Comparison of ENCODE assay signal across 21 cellular contexts in the genomic region with DNA sequence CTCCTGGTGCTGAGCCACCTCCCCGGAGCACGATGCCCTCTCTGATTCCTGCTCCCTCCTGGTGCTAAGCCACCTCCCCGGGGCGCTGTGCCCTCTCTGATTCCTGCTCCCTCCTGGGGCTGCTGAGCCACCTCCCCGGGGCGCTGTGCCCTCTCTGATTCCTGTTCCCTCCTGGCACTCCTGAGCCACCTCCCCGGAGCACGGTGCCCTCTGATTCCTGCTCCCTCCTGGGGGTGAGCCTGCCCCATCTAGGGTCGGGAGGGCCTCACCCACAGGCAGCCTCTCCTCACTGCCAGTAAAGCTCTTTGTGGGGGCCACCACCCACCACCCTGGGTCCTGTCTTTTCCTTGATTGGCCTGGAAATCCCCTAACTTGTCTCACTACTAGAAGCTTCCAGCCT.
DNase-seq lines count a peak whose midpoint lies in the region; ATAC-seq, FAIRE-seq and TF ChIP-seq lines count a peak whose summit lies in the region.
"Had no signal": no experiment of that assay in that cellular context is flagged by ENCODE, and none has a peak within 500 bp of the region (broad histone marks: within the 10 kb centered on the region; RNA-seq: fewer than 3 reads in every experiment).

No MANE protein-coding gene starts in this region.

- peak overlapping the region; percentile 81 for H2AK5ac ChIP-seq in neuronal stem cell (ENCODE audit: low read depth, low read length)

- H3K27me3 ChIP-seq in neuronal stem cell (ENCODE audit: control insufficient read depth in 3 of 3, insufficient read depth in 3 of 3, low read depth in 1 of 3, low read length in 3 of 3), result peaks cover 0 to 13% (median 13%) of the 10 kb centered on the region in 3 experiments
- H3K27me3 ChIP-seq: SJCRH30 had no signal

- in situ Hi-C loops in GM13977 (cut with MboI; ENCODE audit: low pct_unique_long_range_greater_than_20kb, low sequenced_read_pairs, unreplicated experiment), result no loop called here

- no peak overlapping the region for H4K8ac ChIP-seq in neuronal stem cell (ENCODE audit: low read depth, low read length)

- H3K4me3 ChIP-seq in A549, result no peak overlapping the region
- no peak overlapping the region for H3K4me3 ChIP-seq in coronary artery
- H3K4me3 ChIP-seq in neuronal stem cell (ENCODE audit: low read length in 2 of 2), result no peak overlapping the region
- H3K4me3 ChIP-seq: HAP-1, SJCRH30 had no signal

- H2BK12ac ChIP-seq in neuronal stem cell (ENCODE audit: low read length), result no peak overlapping the region

- no peak for TF ChIP-seq RAD21 in A549 (conservative IDR thresholded peaks at IDR 0.05 in 1 of 2, IDR thresholded peaks at IDR 0.05 in 1 of 2)

- no peak overlapping the region for H2BK5ac ChIP-seq in neuronal stem cell (ENCODE audit: low read length)

- 56% methylated on average over 7 of the region's 9 CpGs for WGBS in A549 (ENCODE audit: missing lambda C conversion rate)
- WGBS in neuronal stem cell (ENCODE audit: extremely low coverage in 2 of 2, insufficient read length in 2 of 2, insufficient replicate concordance in 1 of 2), 2 donors, result no CpG with 5 or more reads among the region's 9 CpGs

- no peaks in the 10 kb centered on the region for H3K79me1 ChIP-seq in neuronal stem cell (ENCODE audit: low read depth, low read length)

- no peak overlapping the region for H2BK15ac ChIP-seq in neuronal stem cell (ENCODE audit: low read length)

- CTCF ChIA-PET in A549 (lab: Yijun Ruan, JAX), result interaction anchor here (0.9 kb wide), 1 partner anchor 245 kb away, joined by 3 read pairs; no protein-coding TSS in a partner anchor

- no peak overlapping the region for H3K9ac ChIP-seq in neuronal stem cell (ENCODE audit: low read depth, low read length, poor library complexity)
- H3K9ac ChIP-seq: KMS-11 had no signal

- no peak for TF ChIP-seq POLR2A in A549 (IDR thresholded peaks at IDR 0.05; ENCODE audit: low read length)

- no peak overlapping the region for H3K18ac ChIP-seq in neuronal stem cell (ENCODE audit: low read length)

- no peak overlapping the region for H3K4me2 ChIP-seq in A549
- no peak overlapping the region for H3K4me2 ChIP-seq in neuronal stem cell (ENCODE audit: insufficient read depth, low read length, poor library complexity, severe bottlenecking)
- H3K4me2 ChIP-seq: KMS-11 had no signal

- no peak overlapping the region for H3K14ac ChIP-seq in neuronal stem cell (ENCODE audit: low read length)

- FAIRE-seq in A549 (lab: Jason Lieb, UNC), result no peak
- FAIRE-seq: D721Med, G401.6 had no signal

- H3K9me3 ChIP-seq in A549, result no peaks in the 10 kb centered on the region
- no peaks in the 10 kb centered on the region for H3K9me3 ChIP-seq in neuronal stem cell (replicated peaks in 1 of 2; ENCODE audit: control insufficient read depth in 2 of 2, insufficient read depth in 1 of 2, low read depth in 1 of 2, low read length in 2 of 2)
- H3K9me3 ChIP-seq: HAP-1, SJCRH30 had no signal

- no peak overlapping the region for H4K91ac ChIP-seq in neuronal stem cell (ENCODE audit: low read depth, low read length, poor library complexity)

- DNase-seq in A549 (ENCODE audit: low read depth in 1 of 2, low spot score in 1 of 2) (no peak), D341Med (ENCODE audit: low spot score) (peak; percentile 23), coronary artery (ENCODE audit: low spot score) (peak; percentile 28), neuronal stem cell (ENCODE audit: low spot score) (no peak), GM13977 (ENCODE audit: low spot score) (no peak)
- DNase-seq in stimulated activated CD4-positive, alpha-beta T cell treated with anti-CD3 and anti-CD28 coated beads, Interleukin-2, amount 100 ng/mL, for 48 hours, result no peak
- no peak for DNase-seq in stimulated activated CD4-positive, alpha-beta T cell treated with anti-CD3 and anti-CD28 coated beads, Interleukin-12 subunit alpha, Interleukin-12 subunit beta, amount 100 ng/mL, for 4 hours
- DNase-seq: ACHN; MM.1S; NCI-H2029; NCI-H446 treated with DMSO at 0.1 percent for 48 hours; NCI-H526; NCI-H82; NK-92 treated with Interleukin-12 subunit alpha and Interleukin-12 subunit beta, amount 100 ng/mL, for 24 hours; PC-3; SJCRH30 had no signal

- H3K27ac ChIP-seq in A549 (no peak overlapping the region; a peak in 1 of 6 replicates), coronary artery (no peak overlapping the region), neuronal stem cell (replicated peaks; ENCODE audit: low read length) (no peak overlapping the region)
- H3K27ac ChIP-seq: KMS-11, SJCRH30 had no signal

- TF ChIP-seq EP300 in A549 (IDR thresholded peaks at IDR 0.05), result no peak

- no peak overlapping the region for H2AFZ ChIP-seq in neuronal stem cell (ENCODE audit: low read length)

- no peak for ATAC-seq in A549
- ATAC-seq: PC-3, SK-N-SH treated with all-trans-retinoic acid at 6 μM for 48 hours had no signal

- no peak overlapping the region for H3K4ac ChIP-seq in neuronal stem cell (ENCODE audit: low read length)

- H2BK120ac ChIP-seq in neuronal stem cell (ENCODE audit: low read depth, low read length), result no peak overlapping the region

- POLR2A ChIA-PET in A549 (lab: Yijun Ruan, JAX), result no interaction called here

- no peak overlapping the region for H3K23ac ChIP-seq in neuronal stem cell (ENCODE audit: low read depth, low read length, poor library complexity)

- no peaks in the 10 kb centered on the region for H3K36me3 ChIP-seq in neuronal stem cell (replicated peaks in 1 of 2; ENCODE audit: control insufficient read depth in 2 of 2, insufficient read depth in 2 of 2, low read length in 2 of 2)
- H3K36me3 ChIP-seq: HAP-1, SJCRH30 had no signal

- H3K4me1 ChIP-seq in A549, result no peaks in the 10 kb centered on the region
- H3K4me1 ChIP-seq in neuronal stem cell (ENCODE audit: control insufficient read depth in 2 of 2, insufficient read depth in 1 of 2, low read depth in 1 of 2, low read length in 2 of 2), result peaks cover 22 to 45% of the 10 kb centered on the region in 2 donors
- H3K4me1 ChIP-seq: HAP-1, SJCRH30 had no signal

- TF ChIP-seq CTCF in A549 (IDR thresholded peaks at IDR 0.05), result no peak
- TF ChIP-seq CTCF in coronary artery (IDR thresholded peaks at IDR 0.05), result no peak
- TF ChIP-seq CTCF in GM13977 (IDR thresholded peaks at IDR 0.05; ENCODE audit: extremely low read depth, insufficient read depth, missing control alignments), result no peak

TF ChIP-seq in A549, 52 proteins besides CTCF, POLR2A, EP300 and RAD21:
- TF ChIP-seq KDM1A (IDR thresholded peaks at IDR 0.05; ENCODE audit: low read depth) (no peak), ZSCAN20 (CRISPR knock-in tag; IDR thresholded peaks at IDR 0.05) (no peak), ZFP36 (IDR thresholded peaks at IDR 0.05; ENCODE audit: borderline replicate concordance, partially characterized antibody) (peak; percentile 37), BHLHE40 (IDR thresholded peaks at IDR 0.05; ENCODE audit: low read depth, low read length) (no peak), TP53 (CRISPR knock-in tag; IDR thresholded peaks at IDR 0.05) (no peak), HOXB13 (CRISPR knock-in tag; IDR thresholded peaks at IDR 0.05; ENCODE audit: low read depth) (no peak), ESRRA (IDR thresholded peaks at IDR 0.05; ENCODE audit: borderline replicate concordance, low read length) (no peak), KDM5A (IDR thresholded peaks at IDR 0.05) (no peak)

Comparison
In these comparisons a context has a peak if more than half of its experiments do, and no peak if none do; other contexts are left out.
1. DNase-seq: peak in D341Med (single experiment) and coronary artery (single experiment); none in A549 (0 of 2), neuronal stem cell (single experiment), stimulated activated CD4-positive, alpha-beta T cell treated with anti-CD3 and anti-CD28 coated beads, Interleukin-2, amount 100 ng/mL, for 48 hours (0 of 2), stimulated activated CD4-positive, alpha-beta T cell treated with anti-CD3 and anti-CD28 coated beads, Interleukin-12 subunit alpha, Interleukin-12 subunit beta, amount 100 ng/mL, for 4 hours (single experiment) and GM13977 (single experiment).